In genomic region chr7:98551541-98552273, GRCh38 we compare ENCODE assay signal across 25 cellular contexts.
DNase-seq lines count a peak whose midpoint lies in the region; ATAC-seq and TF ChIP-seq lines count a peak whose summit lies in the region.
"Had no signal": no experiment of that assay in that cellular context is flagged by ENCODE, and none has a peak within 500 bp of the region (broad histone marks: within the 10 kb centered on the region; RNA-seq: fewer than 3 reads in every experiment).

No MANE protein-coding gene starts in this region.

- no peaks in the 10 kb centered on the region for H3K27me3 Mint-ChIP-seq in activated CD4-positive, alpha-beta T cell treated with anti-CD3 and anti-CD28 coated beads, Interleukin-2, amount 10 ng/mL, durations not matched to agents 7 days and 5 days

- H3K27ac Mint-ChIP-seq in activated CD4-positive, alpha-beta T cell treated with anti-CD3 and anti-CD28 coated beads, Interleukin-2, amount 10 ng/mL, durations not matched to agents 7 days and 5 days = no peak overlapping the region
- H3K27ac Mint-ChIP-seq: CD8-positive, alpha-beta T cell had no signal

- H3K4me1 Mint-ChIP-seq in activated CD4-positive, alpha-beta T cell treated with anti-CD3 and anti-CD28 coated beads, Interleukin-2, amount 10 ng/mL, durations not matched to agents 7 days and 5 days = no peaks in the 10 kb centered on the region

- H3K9me3 ChIP-seq in colonic mucosa (no peaks in the 10 kb centered on the region), transverse colon (peaks cover 0 to 6% of the 10 kb centered on the region in 2 donors), thyroid gland (no peaks in the 10 kb centered on the region)
- H3K9me3 ChIP-seq: MG63 had no signal

- H3K27ac ChIP-seq in colonic mucosa (no peak overlapping the region), transverse colon (peak overlapping the region in 1 of 4 donors; percentile 38), thyroid gland (no peak overlapping the region)
- H3K27ac ChIP-seq: PC-9 had no signal

- CTCF ChIA-PET in activated CD4-positive, alpha-beta T cell treated with anti-CD3 and anti-CD28 coated beads, Interleukin-2, amount 10 ng/mL, durations not matched to agents 7 days and 5 days (lab: Charles Lee) = no interaction called here

- H3K9ac ChIP-seq in colonic mucosa (ENCODE audit: low read depth in 2 of 2, low read length in 2 of 2) = no peak overlapping the region
- H3K9ac ChIP-seq: SK-N-SH had no signal

- intact Hi-C loops in colonic mucosa (cut with DNase I) (no loop called here), transverse colon (cut with DNase I; ENCODE audit: low total_unique reads) (no loop called here), thyroid gland (cut with DNase I) (no loop called here)

- POLR2A ChIA-PET in activated CD4-positive, alpha-beta T cell treated with anti-CD3 and anti-CD28 coated beads, Interleukin-2, amount 10 ng/mL, durations not matched to agents 7 days and 5 days (lab: Charles Lee) = no interaction called here

- no peaks in the 10 kb centered on the region for H3K36me3 Mint-ChIP-seq in activated CD4-positive, alpha-beta T cell treated with anti-CD3 and anti-CD28 coated beads, Interleukin-2, amount 10 ng/mL, durations not matched to agents 7 days and 5 days (ENCODE audit: low read depth)
- H3K36me3 Mint-ChIP-seq: CD8-positive, alpha-beta T cell had no signal

- H3K36me3 ChIP-seq in colonic mucosa = no peaks in the 10 kb centered on the region
- no peaks in the 10 kb centered on the region for H3K36me3 ChIP-seq in transverse colon
- H3K36me3 ChIP-seq in thyroid gland = no peaks in the 10 kb centered on the region
- H3K36me3 ChIP-seq: MG63 had no signal

- TF ChIP-seq POLR2A in transverse colon (IDR thresholded peaks at IDR 0.05) (no peak), thyroid gland (IDR thresholded peaks at IDR 0.05) (no peak)

- 25 to 27% methylated on average over 8 to 9 of the region's 9 CpGs for WGBS in transverse colon (ENCODE audit: low coverage in 1 of 2), 2 donors
- WGBS in thyroid gland, 2 donors = 67 to 84% methylated on average over 9 of the region's 9 CpGs

- no peak for TF ChIP-seq CTCF in colonic mucosa (IDR thresholded peaks at IDR 0.05)
- TF ChIP-seq CTCF in transverse colon (IDR thresholded peaks at IDR 0.05) = no peak
- no peak for TF ChIP-seq CTCF in thyroid gland (IDR thresholded peaks at IDR 0.05)

- ATAC-seq in GM21367 (IDR thresholded peaks at IDR 0.05; ENCODE audit: unreplicated experiment) = no peak
- ATAC-seq: CD8-positive, alpha-beta T cell; HCT116; HepG2 had no signal

- TF ChIP-seq EP300 in transverse colon (IDR thresholded peaks at IDR 0.05; ENCODE audit: low read depth) = no peak

- H3K4me3 ChIP-seq in colonic mucosa (no peak overlapping the region), transverse colon (no peak overlapping the region), thyroid gland (replicated peaks in 1 of 3) (no peak overlapping the region)
- H3K4me3 ChIP-seq: MG63, PC-9 had no signal

- in situ Hi-C loops in transverse colon (cut with MboI; ENCODE audit: low pct_ligation_motif_present in 1 of 4, low pct_unique_long_range_greater_than_20kb in 1 of 4, low sequenced_read_pairs in 3 of 4) = no loop called here

- H3K27me3 ChIP-seq in colonic mucosa (no peaks in the 10 kb centered on the region), transverse colon (no peaks in the 10 kb centered on the region), thyroid gland (no peaks in the 10 kb centered on the region)
- H3K27me3 ChIP-seq: MG63 had no signal

- peaks cover 11% of the 10 kb centered on the region for H3K9me3 Mint-ChIP-seq in activated CD4-positive, alpha-beta T cell treated with anti-CD3 and anti-CD28 coated beads, Interleukin-2, amount 10 ng/mL, durations not matched to agents 7 days and 5 days

- no peaks in the 10 kb centered on the region for H3K4me1 ChIP-seq in colonic mucosa
- H3K4me1 ChIP-seq in transverse colon = peaks cover 0 to 6% (median 2%) of the 10 kb centered on the region in 4 donors
- H3K4me1 ChIP-seq in thyroid gland = no peaks in the 10 kb centered on the region

- peak; percentile 69 for DNase-seq in LoVo (ENCODE audit: low spot score)
- peak; percentile 21 for DNase-seq in colonic mucosa
- DNase-seq in kidney tubule cell (ENCODE audit: low spot score) = peak; percentile 20
- DNase-seq in transverse colon = peak; percentile 54
- no peak for DNase-seq in thyroid gland
- DNase-seq in activated CD4-positive, alpha-beta T cell treated with anti-CD3 and anti-CD28 coated beads, Interleukin-2, amount 10 ng/mL, durations not matched to agents 7 days and 5 days = no peak
- DNase-seq in CD1c-positive myeloid dendritic cell (ENCODE audit: extremely low spot score) = no peak
- DNase-seq: C1 segment of cervical spinal cord; CD8-positive, alpha-beta T cell; DMS 273 treated with DMSO at 0.1 percent for 48 hours; DMS79; EL; GF-D8; Kasumi-1; MG63; NCI-H2029; NCI-H446 treated with DMSO at 0.1 percent for 48 hours; NCI-H526; PC-9; SIG-M5; SK-N-SH; SW 1271 had no signal

- no peak overlapping the region for H3K4me3 Mint-ChIP-seq in activated CD4-positive, alpha-beta T cell treated with anti-CD3 and anti-CD28 coated beads, Interleukin-2, amount 10 ng/mL, durations not matched to agents 7 days and 5 days
- H3K4me3 Mint-ChIP-seq: CD8-positive, alpha-beta T cell had no signal

Comparison
In these comparisons a context has a peak if more than half of its experiments do, and no peak if none do; other contexts are left out.
1. DNase-seq: peak in LoVo (single experiment), colonic mucosa (single experiment), kidney tubule cell (single experiment) and transverse colon (single experiment); none in thyroid gland (0 of 2), activated CD4-positive, alpha-beta T cell treated with anti-CD3 and anti-CD28 coated beads, Interleukin-2, amount 10 ng/mL, durations not matched to agents 7 days and 5 days (single experiment) and CD1c-positive myeloid dendritic cell (single experiment).